In genomic region chr9:135565141-135565628, GRCh38 we compare ENCODE assay signal across 20 cellular contexts. TPM values are rescaled to one million over a fixed set of nuclear protein-coding genes. Genes with fewer than 3 reads are reported as not detected.
A peak's percentile ranks its signal among the peaks of the same experiment; 100 is the strongest.
DNase-seq lines count a peak whose midpoint lies in the region; ATAC-seq and TF ChIP-seq lines count a peak whose summit lies in the region.
"Had no signal": no experiment of that assay in that cellular context is flagged by ENCODE, and none has a peak within 500 bp of the region (broad histone marks: within the 10 kb centered on the region; RNA-seq: fewer than 3 reads in every experiment).

No MANE protein-coding gene starts in this region.

- peak; percentile 48; the same call in 1 of the 3 replicates for ATAC-seq in RWPE2 (ENCODE audit: low read depth)
- ATAC-seq in Right ventricle myocardium superior (ENCODE audit: poor library complexity): no peak
- ATAC-seq: Panc1 had no signal

- H3K36me3 Mint-ChIP-seq in type B pancreatic cell: no peaks in the 10 kb centered on the region

- peaks cover 14% of the 10 kb centered on the region for H3K27me3 Mint-ChIP-seq in type B pancreatic cell

- H3K9me3 Mint-ChIP-seq in type B pancreatic cell: peaks cover 8% of the 10 kb centered on the region

- intact Hi-C loops in Right ventricle myocardium superior (cut with DNase I): no loop called here

- no peaks in the 10 kb centered on the region for H3K4me1 ChIP-seq in RWPE2 (ENCODE audit: insufficient read depth, poor library complexity, severe bottlenecking)

- peaks cover 3% of the 10 kb centered on the region for H3K9me3 ChIP-seq in RWPE2 (ENCODE audit: severe bottlenecking)

- H3K27me3 ChIP-seq in RWPE2 (ENCODE audit: insufficient read depth, poor library complexity, severe bottlenecking): peaks cover 17% of the 10 kb centered on the region
- H3K27me3 ChIP-seq: BLaER1 treated with 17β-estradiol and CSF1 and Interleukin-3, amounts not matched to agents 10 nM and 100 nM had no signal

- no peaks in the 10 kb centered on the region for H3K4me1 Mint-ChIP-seq in type B pancreatic cell (ENCODE audit: unreplicated experiment)

- no peak overlapping the region for H3K4me3 ChIP-seq in RWPE2 (ENCODE audit: severe bottlenecking)
- H3K4me3 ChIP-seq: BLaER1 treated with 17β-estradiol and CSF1 and Interleukin-3, amounts not matched to agents 10 nM and 100 nM had no signal

- H3K36me3 ChIP-seq in RWPE2 (ENCODE audit: low read depth): no peaks in the 10 kb centered on the region
- H3K36me3 ChIP-seq: BLaER1 treated with 17β-estradiol and CSF1 and Interleukin-3, amounts not matched to agents 10 nM and 100 nM had no signal

- H3K27ac Mint-ChIP-seq in type B pancreatic cell: no peak overlapping the region

- H3K4me3 Mint-ChIP-seq in type B pancreatic cell: no peak overlapping the region
- H3K4me3 Mint-ChIP-seq: H9 had no signal

- no peak overlapping the region for H3K27ac ChIP-seq in RWPE2 (ENCODE audit: poor library complexity, severe bottlenecking)
- H3K27ac ChIP-seq: 22Rv1; BLaER1 treated with 17β-estradiol and CSF1 and Interleukin-3, amounts not matched to agents 10 nM and 100 nM had no signal

- TF ChIP-seq CTCF in RWPE2 (IDR thresholded peaks at IDR 0.05; ENCODE audit: poor library complexity, severe bottlenecking): no peak
- TF ChIP-seq CTCF in type B pancreatic cell (conservative IDR thresholded peaks at IDR 0.05): no peak

- DNase-seq in DMS 273 (lab: John Stamatoyannopoulos, UW; ENCODE audit: unreplicated experiment) (peak; percentile 21), DMS 273 treated with DMSO at 0.1 percent for 48 hours (lab: John Stamatoyannopoulos, UW) (no peak), RWPE2 (ENCODE audit: low spot score) (no peak), mesenteric fat pad (ENCODE audit: low spot score) (peak; percentile 77), type B pancreatic cell (ENCODE audit: extremely low spot score, unreplicated experiment) (peak; percentile 63), NCI-H2171 treated with DMSO at 0.1 percent for 48 hours (lab: John Stamatoyannopoulos, UW) (no peak), MV-4-11 (lab: John Stamatoyannopoulos, UW) (no peak), Right ventricle myocardium superior (no peak)
- DNase-seq: DMS153, H9, IMR-90, NCI-H146, NCI-H2081 treated with DMSO at 0.1 percent for 48 hours, NCI-H226, NCI-H69, SHP77 treated with DMSO at 0.1 percent for 48 hours had no signal

RNA-seq across cellular contexts. Expression of gene PAEP, which starts 3.6 kb away (rescaled TPM):
- total RNA-seq in mesenteric fat pad: not detected
- total RNA-seq in type B pancreatic cell (ENCODE audit: low replicate concordance): not detected in 2 replicates
- not detected for total RNA-seq in Right ventricle myocardium superior
- total RNA-seq: H9, IMR-90, LHCN-M2 had no signal

RNA-seq across cellular contexts. Expression of gene OBP2A, which starts 19.3 kb away (rescaled TPM):
- not detected for total RNA-seq in mesenteric fat pad
- total RNA-seq in type B pancreatic cell (ENCODE audit: low replicate concordance): not detected in 2 replicates
- not detected for total RNA-seq in Right ventricle myocardium superior
- total RNA-seq: H9, IMR-90, LHCN-M2 had no signal

RNA-seq across cellular contexts. Expression of gene LCN1, which starts 43.9 kb away (rescaled TPM):
- 2.3 TPM for total RNA-seq in mesenteric fat pad
- not detected in 2 replicates for total RNA-seq in type B pancreatic cell (ENCODE audit: low replicate concordance)
- not detected for total RNA-seq in Right ventricle myocardium superior
- total RNA-seq: H9, IMR-90, LHCN-M2 had no signal

Comparison
In these comparisons a context has a peak if more than half of its experiments do, and no peak if none do; other contexts are left out.
1. DNase-seq: peak in DMS 273 (single experiment), mesenteric fat pad (single experiment) and type B pancreatic cell (single experiment); none in DMS 273 treated with DMSO at 0.1 percent for 48 hours (single experiment), RWPE2 (single experiment), NCI-H2171 treated with DMSO at 0.1 percent for 48 hours (single experiment), MV-4-11 (single experiment) and Right ventricle myocardium superior (single experiment).